8 cellular contexts compared by ENCODE assay signal in genomic region chrX:49919617-49920016, GRCh38. TPM values are rescaled to one million over a fixed set of nuclear protein-coding genes. Genes with fewer than 3 reads are reported as not detected.
DNase-seq lines count a peak whose midpoint lies in the region; ATAC-seq and TF ChIP-seq lines count a peak whose summit lies in the region.

No MANE protein-coding gene starts in this region.

- peak; percentile 37 for DNase-seq in DMS53 (lab: John Stamatoyannopoulos, UW)
- DNase-seq in DMS53 treated with DMSO at 0.1 percent for 48 hours (lab: John Stamatoyannopoulos, UW; ENCODE audit: unreplicated experiment), result no peak
- peak; percentile 68 for DNase-seq in activated CD8-positive, alpha-beta memory T cell treated with anti-CD3 and anti-CD28 coated beads for 24 hours
- peak; percentile 9 for DNase-seq in germinal center (ENCODE audit: low spot score)
- peak; percentile 57 for DNase-seq in sciatic nerve (ENCODE audit: low spot score)
- DNase-seq in SHP77 treated with DMSO at 0.1 percent for 48 hours (lab: John Stamatoyannopoulos, UW), result no peak

- H3K27ac ChIP-seq in KMS-11, result no peak overlapping the region

- no peak overlapping the region for H2AFZ ChIP-seq in KMS-11 (ENCODE audit: low read depth)

- no peaks in the 10 kb centered on the region for H3K36me3 ChIP-seq in KMS-11 (ENCODE audit: insufficient read depth)

- peaks cover 3% of the 10 kb centered on the region for H3K4me1 ChIP-seq in KMS-11 (ENCODE audit: low read depth, poor library complexity, severe bottlenecking)

- no peak overlapping the region for H3K9ac ChIP-seq in KMS-11

- no peak for ATAC-seq in sciatic nerve
- no peak for ATAC-seq in HG03469 (IDR thresholded peaks at IDR 0.05; ENCODE audit: unreplicated experiment)

- H3K79me2 ChIP-seq in KMS-11 (ENCODE audit: insufficient read depth, low read depth), result no peaks in the 10 kb centered on the region

- no peaks in the 10 kb centered on the region for H4K20me1 ChIP-seq in KMS-11 (ENCODE audit: insufficient read depth)

- no peaks in the 10 kb centered on the region for H3K27me3 ChIP-seq in KMS-11 (ENCODE audit: insufficient read depth, low read depth)

- H3K4me3 ChIP-seq in KMS-11 (IDR thresholded peaks at IDR 0.05; ENCODE audit: insufficient read depth, low read depth, low read length), result no peak overlapping the region

- H3K4me2 ChIP-seq in KMS-11, result no peak overlapping the region

- peak; percentile 84 for TF ChIP-seq CTCF in KMS-11 (conservative IDR thresholded peaks at IDR 0.05; ENCODE audit: low read depth, low read length)

- intact Hi-C loops in sciatic nerve (cut with DNase I), result no loop called here

RNA-seq across cellular contexts. Expression of gene CLCN5, which starts 2.8 kb away (rescaled TPM):
- total RNA-seq in sciatic nerve, result 11.5 TPM

RNA-seq across cellular contexts. Expression of gene USP27X, which starts 40.3 kb away (rescaled TPM):
- total RNA-seq in sciatic nerve, result 4.4 TPM

Comparison
In these comparisons a context has a peak if more than half of its experiments do, and no peak if none do; other contexts are left out.
1. DNase-seq: peak in DMS53 (single experiment), activated CD8-positive, alpha-beta memory T cell treated with anti-CD3 and anti-CD28 coated beads for 24 hours (single experiment), germinal center (single experiment) and sciatic nerve (single experiment); none in DMS53 treated with DMSO at 0.1 percent for 48 hours (single experiment) and SHP77 treated with DMSO at 0.1 percent for 48 hours (single experiment).